10 cellular contexts compared by ENCODE assay signal in the genomic region with DNA sequence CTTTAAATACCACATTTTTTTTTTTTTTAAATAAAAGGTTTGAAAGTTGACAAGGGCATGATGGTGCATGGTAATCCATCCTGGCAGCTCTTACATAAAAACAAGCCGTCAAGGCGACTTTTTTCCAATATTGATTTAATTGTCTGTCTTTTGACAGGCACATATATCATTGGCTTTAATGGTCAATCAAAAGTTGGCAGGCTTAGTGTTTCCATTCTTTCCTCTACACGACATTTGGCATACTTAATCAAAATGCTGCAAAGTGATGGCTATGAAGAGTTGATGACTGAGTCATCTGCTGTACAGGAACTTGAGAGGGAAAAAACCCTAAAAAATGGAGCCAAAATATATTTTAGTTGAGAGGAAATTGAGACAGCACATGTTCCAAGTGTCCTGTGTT. TPM values are rescaled to one million over a fixed set of nuclear protein-coding genes. Genes with fewer than 3 reads are reported as not detected.
A peak's percentile ranks its signal among the peaks of the same experiment; 100 is the strongest.
DNase-seq lines count a peak whose midpoint lies in the region; ATAC-seq, FAIRE-seq and TF ChIP-seq lines count a peak whose summit lies in the region.
"Had no signal": no experiment of that assay in that cellular context is flagged by ENCODE, and none has a peak within 500 bp of the region (broad histone marks: within the 10 kb centered on the region; RNA-seq: fewer than 3 reads in every experiment).

No MANE protein-coding gene starts in this region.

- H3K27ac ChIP-seq in heart right ventricle, result peak overlapping the region in 9 of 10 donors; percentile 50 to 95 (median 90)
- no peak overlapping the region for H3K27ac ChIP-seq in urinary bladder (ENCODE audit: low read depth)

- H3K36me3 ChIP-seq in heart right ventricle (peaks cover 0 to 5% (median 0%) of the 10 kb centered on the region in 9 donors), urinary bladder (ENCODE audit: insufficient read depth) (no peaks in the 10 kb centered on the region)

- intact Hi-C loops in heart right ventricle (cut with DNase I), result loop anchor here in 6 of 10 donors (2.0 to 5.0 kb wide), 2 partner anchors 33 to 34 kb away; no protein-coding TSS in a partner anchor
- intact Hi-C loops in left cardiac atrium (cut with DNase I), result loop anchor here in 1 of 2 donors (5.0 kb wide), 1 partner anchor 39 kb away; no protein-coding TSS in a partner anchor

- no peaks in the 10 kb centered on the region for H3K9me3 ChIP-seq in heart right ventricle

- peak; percentile 39 for FAIRE-seq in RCC 7860 (lab: Jason Lieb, UNC)

- H3K4me3 ChIP-seq in heart right ventricle (peak overlapping the region in 7 of 10 donors; percentile 5 to 85 (median 81)), fibroblast of villous mesenchyme (ENCODE audit: low read depth, low read length) (peak overlapping the region; percentile 92), urinary bladder (ENCODE audit: low read depth, low read length) (peak overlapping the region; percentile 9)

- H3K4me1 ChIP-seq in heart right ventricle (peaks cover 6 to 73% (median 67%) of the 10 kb centered on the region in 9 donors), urinary bladder (ENCODE audit: insufficient read depth) (peaks cover 5% of the 10 kb centered on the region)

- H3K27me3 Mint-ChIP-seq in osteocyte (ENCODE audit: unreplicated experiment), result no peaks in the 10 kb centered on the region

- no peak overlapping the region for H3K4me3 Mint-ChIP-seq in osteocyte (ENCODE audit: unreplicated experiment)

- ATAC-seq in heart right ventricle (no peak), left cardiac atrium (no peak), HG03280 (IDR thresholded peaks at IDR 0.05; ENCODE audit: unreplicated experiment) (no peak)

- peaks cover 4% of the 10 kb centered on the region for H3K36me3 Mint-ChIP-seq in osteocyte (ENCODE audit: unreplicated experiment)

- 27 to 38% methylated on average over 3 of the region's 3 CpGs for WGBS in heart right ventricle, 2 donors
- WGBS in urinary bladder, result 37% methylated on average over 3 of the region's 3 CpGs

- no peaks in the 10 kb centered on the region for H3K9me3 Mint-ChIP-seq in osteocyte (ENCODE audit: unreplicated experiment)

- DNase-seq in heart right ventricle, result no peak
- no peak for DNase-seq in left cardiac atrium
- no peak for DNase-seq in RCC 7860 (ENCODE audit: low spot score)
- DNase-seq in fibroblast of villous mesenchyme (ENCODE audit: low read depth), result peak; percentile 59
- no peak for DNase-seq in NOMO-1 treated with DMSO at 0.1 percent for 48 hours (lab: John Stamatoyannopoulos, UW; ENCODE audit: unreplicated experiment)
- no peak for DNase-seq in osteocyte (ENCODE audit: extremely low spot score, unreplicated experiment)
- DNase-seq: activated CD4-positive, alpha-beta T cell treated with anti-CD3 and anti-CD28 coated beads, Interleukin-2, amount 50 U/mL, for 48 hours; posterior cingulate gyrus had no signal

- TF ChIP-seq CTCF in heart right ventricle (IDR thresholded peaks at IDR 0.05) (no peak), fibroblast of villous mesenchyme (IDR thresholded peaks at IDR 0.05; ENCODE audit: insufficient read depth, low read depth, low read length) (no peak), osteocyte (IDR thresholded peaks at IDR 0.05) (no peak)

- H3K4me1 Mint-ChIP-seq in osteocyte (ENCODE audit: unreplicated experiment), result peaks cover 33% of the 10 kb centered on the region

- no peaks in the 10 kb centered on the region for H3K27me3 ChIP-seq in heart right ventricle

- no peak overlapping the region for H3K27ac Mint-ChIP-seq in osteocyte (ENCODE audit: unreplicated experiment)

RNA-seq across cellular contexts. Expression of a gene that starts 3.0 kb away (rescaled TPM):
- total RNA-seq in heart right ventricle, result 10 to 100 TPM; 13.2 to 22.9 (median 18.3) TPM
- 10 to 100 TPM in 1 of 2 donors, 1 to 10 TPM in 1; 4.8 to 10.7 TPM for polyA plus RNA-seq in heart right ventricle
- total RNA-seq in left cardiac atrium, result 10 to 100 TPM; 14.0 to 22.6 TPM
- total RNA-seq in fibroblast of villous mesenchyme, result 11.9 and 13.4 TPM in 2 replicates
- total RNA-seq in urinary bladder, result 10.3 TPM
- polyA plus RNA-seq in urinary bladder, result 22.5 TPM
- 12.2 and 13.3 TPM in 2 replicates for total RNA-seq in osteocyte

RNA-seq across cellular contexts. Expression of a gene that starts 4.7 kb away (rescaled TPM):
- total RNA-seq in heart right ventricle (10 to 100 TPM; 48.5 to 71.3 (median 58.8) TPM), left cardiac atrium (10 to 100 TPM; 33.8 to 51.1 TPM), fibroblast of villous mesenchyme (11.6 and 12.1 TPM in 2 replicates), urinary bladder (20.8 TPM), osteocyte (17.7 and 19.7 TPM in 2 replicates)
- polyA plus RNA-seq in heart right ventricle (10 to 100 TPM; 10.0 to 19.2 TPM), urinary bladder (23.9 TPM)

Comparison
In these comparisons a context has a peak if more than half of its experiments do, and no peak if none do; other contexts are left out.
1. H3K4me3 ChIP-seq: peak in every context shown above with its lines; median percentile 92 in fibroblast of villous mesenchyme; 81 in heart right ventricle; 9 in urinary bladder.